Comparison of ENCODE assay signal across 14 cellular contexts in genomic region chr3:16887130-16887529, GRCh38. TPM values are rescaled to one million over a fixed set of nuclear protein-coding genes. Genes with fewer than 3 reads are reported as not detected.
DNase-seq lines count a peak whose midpoint lies in the region; ATAC-seq and TF ChIP-seq lines count a peak whose summit lies in the region.
"Had no signal": no experiment of that assay in that cellular context is flagged by ENCODE, and none has a peak within 500 bp of the region (broad histone marks: within the 10 kb centered on the region; RNA-seq: fewer than 3 reads in every experiment).

No MANE protein-coding gene starts in this region.

- H3K27ac Mint-ChIP-seq in activated B cell treated with CpG ODN at 0.5 μM for 24 hours = peak overlapping the region; percentile 92

- peaks cover 6 to 80% (median 61%) of the 10 kb centered on the region in 9 donors for H3K4me1 ChIP-seq in heart right ventricle
- peaks cover 27% of the 10 kb centered on the region for H3K4me1 ChIP-seq in iPS-20b (ENCODE audit: insufficient read depth, low read length)
- H3K4me1 ChIP-seq in upper lobe of right lung = peaks cover 9% of the 10 kb centered on the region

- peaks cover 72% of the 10 kb centered on the region for H3K4me1 Mint-ChIP-seq in activated B cell treated with CpG ODN at 0.5 μM for 24 hours

- no peaks in the 10 kb centered on the region for H3K9me3 Mint-ChIP-seq in activated B cell treated with CpG ODN at 0.5 μM for 24 hours

- ATAC-seq in heart right ventricle (no peak), left cardiac atrium (no peak), activated B cell treated with CpG ODN at 0.5 μM for 24 hours (ENCODE audit: low read depth) (no peak), upper lobe of right lung (no peak), HG02884 (IDR thresholded peaks at IDR 0.05; ENCODE audit: unreplicated experiment) (no peak), GM21737 (IDR thresholded peaks at IDR 0.05; ENCODE audit: unreplicated experiment) (no peak)
- ATAC-seq: Panc1 had no signal

- intact Hi-C loops in heart right ventricle (cut with DNase I) = loop anchor here in 9 of 10 donors (5.0 to 10.0 kb wide), 10 partner anchors 122 to 348 kb away; partner anchors contain the start of gene DAZL (in 4 of the 9)
- intact Hi-C loops in left cardiac atrium (cut with DNase I) = loop anchor here in 1 of 2 donors (2.0 to 10.0 kb wide), 4 partner anchors 55 to 282 kb away; partner anchors contain the start of gene DAZL
- intact Hi-C loops in activated B cell treated with CpG ODN at 0.5 μM for 24 hours (cut with micrococcal nuclease) = loop anchor here (5.0 to 10.0 kb wide), 2 partner anchors 455 to 858 kb away; partner anchors contain the start of gene TBC1D5
- intact Hi-C loops in upper lobe of right lung (cut with DNase I) = no loop called here

- H3K4me3 Mint-ChIP-seq in activated B cell treated with CpG ODN at 0.5 μM for 24 hours = peak overlapping the region; percentile 96

- H3K27me3 Mint-ChIP-seq in activated B cell treated with CpG ODN at 0.5 μM for 24 hours = no peaks in the 10 kb centered on the region

- CTCF ChIA-PET in activated B cell treated with CpG ODN at 0.5 μM for 24 hours (lab: Charles Lee) = no interaction called here

- peak overlapping the region in 9 of 10 donors; percentile 85 to 98 (median 96) for H3K27ac ChIP-seq in heart right ventricle
- no peak overlapping the region for H3K27ac ChIP-seq in iPS-20b (ENCODE audit: low read length)
- H3K27ac ChIP-seq in upper lobe of right lung = no peak overlapping the region
- H3K27ac ChIP-seq: HL-60 had no signal

- 81 to 98% methylated on average over 1 of the region's 1 CpG for WGBS in heart right ventricle, 2 donors

- no peaks in the 10 kb centered on the region for H3K36me3 ChIP-seq in heart right ventricle
- H3K36me3 ChIP-seq in iPS-20b (ENCODE audit: insufficient read depth, low read depth, low read length) = no peaks in the 10 kb centered on the region
- H3K36me3 ChIP-seq in upper lobe of right lung = no peaks in the 10 kb centered on the region

- no peak overlapping the region for H3K9ac ChIP-seq in iPS-20b (ENCODE audit: low read depth, low read length)

- no peak for DNase-seq in heart right ventricle
- no peak for DNase-seq in left cardiac atrium
- no peak for DNase-seq in activated B cell treated with CpG ODN at 0.5 μM for 24 hours
- no peak for DNase-seq in upper lobe of right lung
- no peak for DNase-seq in NCI-H1417 treated with DMSO at 0.1 percent for 48 hours (lab: John Stamatoyannopoulos, UW)
- DNase-seq: activated CD8-positive, alpha-beta memory T cell treated with anti-CD3 and anti-CD28 coated beads, Interleukin-2, amount 50 U/mL, for 48 hours; MV-4-11; NCI-H226; T1000 had no signal

- H3K27me3 ChIP-seq in heart right ventricle = no peaks in the 10 kb centered on the region
- H3K27me3 ChIP-seq in iPS-20b (ENCODE audit: insufficient read depth, low read length) = peaks cover 35% of the 10 kb centered on the region
- no peaks in the 10 kb centered on the region for H3K27me3 ChIP-seq in upper lobe of right lung

- no peaks in the 10 kb centered on the region for H3K9me3 ChIP-seq in heart right ventricle
- no peaks in the 10 kb centered on the region for H3K9me3 ChIP-seq in iPS-20b (ENCODE audit: insufficient read depth, low read depth, low read length)
- H3K9me3 ChIP-seq in upper lobe of right lung = no peaks in the 10 kb centered on the region

- TF ChIP-seq CTCF in heart right ventricle (IDR thresholded peaks at IDR 0.05) (no peak), activated B cell treated with CpG ODN at 0.5 μM for 24 hours (IDR thresholded peaks at IDR 0.05) (no peak), upper lobe of right lung (IDR thresholded peaks at IDR 0.05) (no peak)

- POLR2A ChIA-PET in activated B cell treated with CpG ODN at 0.5 μM for 24 hours (lab: Charles Lee) = interaction anchor here (1.1 to 6.0 kb wide), 2 partner anchors 10 to 44 kb away, joined by 3 to 54 read pairs; no protein-coding TSS in a partner anchor

- peaks cover 9% of the 10 kb centered on the region for H3K36me3 Mint-ChIP-seq in activated B cell treated with CpG ODN at 0.5 μM for 24 hours (ENCODE audit: low read depth)

- H3K4me3 ChIP-seq in heart right ventricle (peak overlapping the region in 6 of 10 donors; percentile 76 to 93 (median 90)), iPS-20b (ENCODE audit: low read length) (peak overlapping the region; percentile 78; the same call in 1 of the 2 replicates), upper lobe of right lung (peak overlapping the region; percentile 87)

RNA-seq across cellular contexts. Expression of gene PLCL2, which starts 2.4 kb away (rescaled TPM):
- total RNA-seq in heart right ventricle (10 to 100 TPM; 35.5 to 79.8 (median 57.0) TPM), left cardiac atrium (10 to 100 TPM; 29.3 to 38.6 TPM), activated B cell treated with CpG ODN at 0.5 μM for 24 hours (33.3 and 40.0 TPM in 2 replicates), upper lobe of right lung (9.1 TPM)
- 10 to 100 TPM in 1 of 2 donors, 1 to 10 TPM in 1; 8.7 to 12.8 TPM for polyA plus RNA-seq in heart right ventricle

Comparison
In these comparisons a context has a peak if more than half of its experiments do, and no peak if none do; other contexts are left out.
1. H3K27ac ChIP-seq: peak in heart right ventricle (9 of 10); none in iPS-20b (single experiment) and upper lobe of right lung (single experiment).
2. Peak in every context shown above with its lines, with median percentiles within 50 percentile points of each other: H3K4me3 ChIP-seq.